ENCODE assay signal across 27 cellular contexts in genomic region chr2:120486441-120486840, GRCh38.
"Had no signal": no experiment of that assay in that cellular context is flagged by ENCODE, and none has a peak within 500 bp of the region (broad histone marks: within the 10 kb centered on the region; RNA-seq: fewer than 3 reads in every experiment).

No MANE protein-coding gene starts in this region.

- H3K4me3 ChIP-seq: ascending aorta, colonic mucosa, dorsolateral prefrontal cortex, neural progenitor cell, ovary, right lobe of liver, skin epidermis, thyroid gland, upper lobe of right lung had no signal

- H3K4me3 Mint-ChIP-seq: activated B cell treated with CpG ODN at 0.5 μM for 24 hours; activated CD4-positive, alpha-beta T cell treated with anti-CD3 and anti-CD28 coated beads for 36 hours; activated T-cell treated with anti-CD3 and anti-CD28 coated beads, Interleukin-2, amount 50 U/mL, for 24 hours; activated T-helper 17 cell treated with anti-CD3 and anti-CD28 coated beads, Interleukin-2, amount 50 U/mL, for 72 hours; mesothelial cell of epicardium; naive thymus-derived CD8-positive, alpha-beta T cell; neural progenitor cell; stimulated activated naive CD8-positive, alpha-beta T cell treated with anti-CD3 and anti-CD28 coated beads, Interleukin-15, Interleukin-2, amounts not matched to agents 100 ng/mL and 50 ng/mL, for 24 hours; T-cell; T-helper 2 cell treated with Interferon-gamma antibody and Interleukin-4, amounts not matched to agents 5 μg/mL and 100 μg/mL, for 36 hours had no signal

- ATAC-seq: activated CD4-positive, alpha-beta T cell treated with anti-CD3 and anti-CD28 coated beads for 36 hours; activated naive CD4-positive, alpha-beta T cell treated with anti-CD3 and anti-CD28 coated beads, Interleukin-2, amount 50 U/mL, for 72 hours; activated T-helper 17 cell treated with anti-CD3 and anti-CD28 coated beads, Interleukin-2, amount 50 U/mL, for 72 hours; left lobe of liver; naive thymus-derived CD8-positive, alpha-beta T cell; T-cell; upper lobe of right lung had no signal

- H3K36me3 Mint-ChIP-seq: activated naive CD4-positive, alpha-beta T cell treated with anti-CD3 and anti-CD28 coated beads, Interleukin-2, amount 50 U/mL, for 72 hours; mesothelial cell of epicardium; naive thymus-derived CD8-positive, alpha-beta T cell; T-cell had no signal

- H3K36me3 ChIP-seq: ascending aorta, brain microvascular endothelial cell, colonic mucosa, neural progenitor cell, ovary, right lobe of liver, thyroid gland, upper lobe of right lung had no signal

- H3K4me1 Mint-ChIP-seq: activated B cell treated with CpG ODN at 0.5 μM for 24 hours; activated CD4-positive, alpha-beta T cell treated with anti-CD3 and anti-CD28 coated beads for 36 hours; activated T-helper 17 cell treated with anti-CD3 and anti-CD28 coated beads, Interleukin-2, amount 50 U/mL, for 72 hours; mesothelial cell of epicardium; naive thymus-derived CD8-positive, alpha-beta T cell; T-cell had no signal

- H3K9ac ChIP-seq: neural progenitor cell had no signal

- H3K9me3 Mint-ChIP-seq: activated B cell treated with CpG ODN at 0.5 μM for 24 hours; activated naive CD4-positive, alpha-beta T cell treated with anti-CD3 and anti-CD28 coated beads, Interleukin-2, amount 50 U/mL, for 72 hours; activated T-cell treated with anti-CD3 and anti-CD28 coated beads, Interleukin-2, amount 50 U/mL, for 24 hours; activated T-helper 17 cell treated with anti-CD3 and anti-CD28 coated beads, Interleukin-2, amount 50 U/mL, for 72 hours; mesothelial cell of epicardium; naive thymus-derived CD8-positive, alpha-beta T cell; stimulated activated naive CD8-positive, alpha-beta T cell treated with anti-CD3 and anti-CD28 coated beads, Interleukin-15, Interleukin-2, amounts not matched to agents 100 ng/mL and 50 ng/mL, for 24 hours; T-cell; T-helper 2 cell treated with Interferon-gamma antibody and Interleukin-4, amounts not matched to agents 5 μg/mL and 100 μg/mL, for 36 hours had no signal

- H3K27ac Mint-ChIP-seq: activated B cell treated with CpG ODN at 0.5 μM for 24 hours; activated CD4-positive, alpha-beta T cell treated with anti-CD3 and anti-CD28 coated beads for 36 hours; activated naive CD4-positive, alpha-beta T cell treated with anti-CD3 and anti-CD28 coated beads, Interleukin-2, amount 50 U/mL, for 72 hours; activated T-cell treated with anti-CD3 and anti-CD28 coated beads, Interleukin-2, amount 50 U/mL, for 24 hours; activated T-helper 17 cell treated with anti-CD3 and anti-CD28 coated beads, Interleukin-2, amount 50 U/mL, for 72 hours; mesothelial cell of epicardium; neural progenitor cell; stimulated activated naive CD8-positive, alpha-beta T cell treated with anti-CD3 and anti-CD28 coated beads, Interleukin-15, Interleukin-2, amounts not matched to agents 100 ng/mL and 50 ng/mL, for 24 hours; T-cell; T-helper 2 cell treated with Interferon-gamma antibody and Interleukin-4, amounts not matched to agents 5 μg/mL and 100 μg/mL, for 36 hours had no signal

- H3K4me1 ChIP-seq: ascending aorta, colonic mucosa, thyroid gland, upper lobe of right lung had no signal

- H3K27ac ChIP-seq: ascending aorta, brain microvascular endothelial cell, colonic mucosa, dorsolateral prefrontal cortex, neural progenitor cell, ovary, right lobe of liver, skin epidermis, thyroid gland, upper lobe of right lung had no signal

- H2AFZ ChIP-seq: neural progenitor cell had no signal

- H3K27me3 ChIP-seq: ascending aorta, colonic mucosa, ovary, right lobe of liver, thyroid gland, upper lobe of right lung had no signal

- DNase-seq: activated B cell treated with CpG ODN at 0.5 μM for 24 hours; activated CD4-positive, alpha-beta T cell treated with anti-CD3 and anti-CD28 coated beads for 36 hours; activated CD4-positive, alpha-beta T cell treated with anti-CD3 and anti-CD28 coated beads, Interleukin-2, amount 50 U/mL, for 4 hours; activated CD8-positive, alpha-beta memory T cell treated with anti-CD3 and anti-CD28 coated beads for 24 hours; activated CD8-positive, alpha-beta memory T cell treated with anti-CD3 and anti-CD28 coated beads, Interleukin-2, amount 50 U/mL, for 4 hours; activated T-cell treated with anti-CD3 and anti-CD28 coated beads, Interleukin-2, amount 50 U/mL, for 24 hours; central memory CD4-positive, alpha-beta T cell; colonic mucosa; dorsolateral prefrontal cortex; naive thymus-derived CD8-positive, alpha-beta T cell; ovary; stimulated activated CD4-positive, alpha-beta T cell treated with anti-CD3 and anti-CD28 coated beads, Interleukin-1b, Interleukin-23, amount 100 ng/mL, for 48 hours; substantia nigra; T-cell; thyroid gland; upper lobe of right lung had no signal

- H3K4me2 ChIP-seq: neural progenitor cell had no signal

- H3K9me3 ChIP-seq: ascending aorta, colonic mucosa, ovary, right lobe of liver, thyroid gland, upper lobe of right lung had no signal
